ENCODE assay signal across 1 cellular context in the genomic region with DNA sequence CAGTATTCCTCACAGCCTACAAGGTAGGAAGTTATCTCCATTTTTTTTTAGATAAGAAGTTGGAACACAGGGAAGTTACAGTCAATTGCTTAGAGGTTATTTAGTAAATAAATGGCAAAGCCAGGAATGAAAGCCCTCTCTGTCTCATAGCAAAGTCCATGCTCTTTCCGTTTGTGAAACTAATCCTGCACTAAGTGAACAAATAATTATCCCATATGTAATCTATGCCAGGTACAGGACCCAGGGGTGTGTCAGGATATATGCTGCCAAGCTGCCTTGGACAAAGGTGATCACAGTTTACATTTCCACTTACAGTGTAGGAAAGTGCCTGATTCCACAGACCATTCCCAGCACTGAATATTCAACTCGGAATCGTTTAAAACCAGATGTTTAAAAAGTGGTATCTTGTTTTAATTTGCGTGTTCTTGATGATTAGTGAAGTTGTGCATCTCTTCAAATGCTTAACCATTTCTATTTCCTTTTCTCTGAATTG.
TF ChIP-seq lines count a peak whose summit lies in the region.

No MANE protein-coding gene starts in this region.

TF ChIP-seq in HepG2, 621 proteins besides CTCF, POLR2A, EP300 and RAD21 (continued from another document and continues in another):
- TF ChIP-seq, protein P1, sequence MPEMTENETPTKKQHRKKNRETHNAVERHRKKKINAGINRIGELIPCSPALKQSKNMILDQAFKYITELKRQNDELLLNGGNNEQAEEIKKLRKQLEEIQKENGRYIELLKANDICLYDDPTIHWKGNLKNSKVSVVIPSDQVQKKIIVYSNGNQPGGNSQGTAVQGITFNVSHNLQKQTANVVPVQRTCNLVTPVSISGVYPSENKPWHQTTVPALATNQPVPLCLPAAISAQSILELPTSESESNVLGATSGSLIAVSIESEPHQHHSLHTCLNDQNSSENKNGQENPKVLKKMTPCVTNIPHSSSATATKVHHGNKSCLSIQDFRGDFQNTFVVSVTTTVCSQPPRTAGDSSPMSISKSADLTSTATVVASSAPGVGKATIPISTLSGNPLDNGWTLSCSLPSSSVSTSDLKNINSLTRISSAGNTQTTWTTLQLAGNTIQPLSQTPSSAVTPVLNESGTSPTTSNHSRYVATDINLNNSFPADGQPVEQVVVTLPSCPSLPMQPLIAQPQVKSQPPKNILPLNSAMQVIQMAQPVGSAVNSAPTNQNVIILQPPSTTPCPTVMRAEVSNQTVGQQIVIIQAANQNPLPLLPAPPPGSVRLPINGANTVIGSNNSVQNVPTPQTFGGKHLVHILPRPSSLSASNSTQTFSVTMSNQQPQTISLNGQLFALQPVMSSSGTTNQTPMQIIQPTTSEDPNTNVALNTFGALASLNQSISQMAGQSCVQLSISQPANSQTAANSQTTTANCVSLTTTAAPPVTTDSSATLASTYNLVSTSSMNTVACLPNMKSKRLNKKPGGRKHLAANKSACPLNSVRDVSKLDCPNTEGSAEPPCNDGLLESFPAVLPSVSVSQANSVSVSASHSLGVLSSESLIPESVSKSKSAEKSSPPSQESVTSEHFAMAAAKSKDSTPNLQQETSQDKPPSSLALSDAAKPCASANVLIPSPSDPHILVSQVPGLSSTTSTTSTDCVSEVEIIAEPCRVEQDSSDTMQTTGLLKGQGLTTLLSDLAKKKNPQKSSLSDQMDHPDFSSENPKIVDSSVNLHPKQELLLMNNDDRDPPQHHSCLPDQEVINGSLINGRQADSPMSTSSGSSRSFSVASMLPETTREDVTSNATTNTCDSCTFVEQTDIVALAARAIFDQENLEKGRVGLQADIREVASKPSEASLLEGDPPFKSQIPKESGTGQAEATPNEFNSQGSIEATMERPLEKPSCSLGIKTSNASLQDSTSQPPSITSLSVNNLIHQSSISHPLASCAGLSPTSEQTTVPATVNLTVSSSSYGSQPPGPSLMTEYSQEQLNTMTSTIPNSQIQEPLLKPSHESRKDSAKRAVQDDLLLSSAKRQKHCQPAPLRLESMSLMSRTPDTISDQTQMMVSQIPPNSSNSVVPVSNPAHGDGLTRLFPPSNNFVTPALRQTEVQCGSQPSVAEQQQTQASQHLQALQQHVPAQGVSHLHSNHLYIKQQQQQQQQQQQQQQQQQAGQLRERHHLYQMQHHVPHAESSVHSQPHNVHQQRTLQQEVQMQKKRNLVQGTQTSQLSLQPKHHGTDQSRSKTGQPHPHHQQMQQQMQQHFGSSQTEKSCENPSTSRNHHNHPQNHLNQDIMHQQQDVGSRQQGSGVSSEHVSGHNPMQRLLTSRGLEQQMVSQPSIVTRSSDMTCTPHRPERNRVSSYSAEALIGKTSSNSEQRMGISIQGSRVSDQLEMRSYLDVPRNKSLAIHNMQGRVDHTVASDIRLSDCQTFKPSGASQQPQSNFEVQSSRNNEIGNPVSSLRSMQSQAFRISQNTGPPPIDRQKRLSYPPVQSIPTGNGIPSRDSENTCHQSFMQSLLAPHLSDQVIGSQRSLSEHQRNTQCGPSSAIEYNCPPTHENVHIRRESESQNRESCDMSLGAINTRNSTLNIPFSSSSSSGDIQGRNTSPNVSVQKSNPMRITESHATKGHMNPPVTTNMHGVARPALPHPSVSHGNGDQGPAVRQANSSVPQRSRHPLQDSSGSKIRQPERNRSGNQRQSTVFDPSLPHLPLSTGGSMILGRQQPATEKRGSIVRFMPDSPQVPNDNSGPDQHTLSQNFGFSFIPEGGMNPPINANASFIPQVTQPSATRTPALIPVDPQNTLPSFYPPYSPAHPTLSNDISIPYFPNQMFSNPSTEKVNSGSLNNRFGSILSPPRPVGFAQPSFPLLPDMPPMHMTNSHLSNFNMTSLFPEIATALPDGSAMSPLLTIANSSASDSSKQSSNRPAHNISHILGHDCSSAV (CRISPR knock-in tag; IDR thresholded peaks at IDR 0.05; ENCODE audit: borderline replicate concordance) = no peak
- TF ChIP-seq, protein P2, sequence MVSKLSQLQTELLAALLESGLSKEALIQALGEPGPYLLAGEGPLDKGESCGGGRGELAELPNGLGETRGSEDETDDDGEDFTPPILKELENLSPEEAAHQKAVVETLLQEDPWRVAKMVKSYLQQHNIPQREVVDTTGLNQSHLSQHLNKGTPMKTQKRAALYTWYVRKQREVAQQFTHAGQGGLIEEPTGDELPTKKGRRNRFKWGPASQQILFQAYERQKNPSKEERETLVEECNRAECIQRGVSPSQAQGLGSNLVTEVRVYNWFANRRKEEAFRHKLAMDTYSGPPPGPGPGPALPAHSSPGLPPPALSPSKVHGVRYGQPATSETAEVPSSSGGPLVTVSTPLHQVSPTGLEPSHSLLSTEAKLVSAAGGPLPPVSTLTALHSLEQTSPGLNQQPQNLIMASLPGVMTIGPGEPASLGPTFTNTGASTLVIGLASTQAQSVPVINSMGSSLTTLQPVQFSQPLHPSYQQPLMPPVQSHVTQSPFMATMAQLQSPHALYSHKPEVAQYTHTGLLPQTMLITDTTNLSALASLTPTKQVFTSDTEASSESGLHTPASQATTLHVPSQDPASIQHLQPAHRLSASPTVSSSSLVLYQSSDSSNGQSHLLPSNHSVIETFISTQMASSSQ (IDR thresholded peaks at IDR 0.05; ENCODE audit: low read depth) = peak; percentile 65
- TF ChIP-seq, protein P2 (CRISPR knock-in tag; IDR thresholded peaks at IDR 0.05; ENCODE audit: borderline replicate concordance) = peak; percentile 77; the same call in 1 of the 2 replicates
- TF ChIP-seq, protein P3, sequence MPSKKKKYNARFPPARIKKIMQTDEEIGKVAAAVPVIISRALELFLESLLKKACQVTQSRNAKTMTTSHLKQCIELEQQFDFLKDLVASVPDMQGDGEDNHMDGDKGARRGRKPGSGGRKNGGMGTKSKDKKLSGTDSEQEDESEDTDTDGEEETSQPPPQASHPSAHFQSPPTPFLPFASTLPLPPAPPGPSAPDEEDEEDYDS (CRISPR knock-in tag; IDR thresholded peaks at IDR 0.05) = peak; percentile 76
- TF ChIP-seq ZNF841 (CRISPR knock-in tag; IDR thresholded peaks at IDR 0.05; ENCODE audit: borderline replicate concordance) (no peak), JDP2 (CRISPR knock-in tag; IDR thresholded peaks at IDR 0.05; ENCODE audit: borderline replicate concordance) (no peak), ZNF891 (CRISPR knock-in tag; IDR thresholded peaks at IDR 0.05) (no peak), PPARG (CRISPR knock-in tag; conservative IDR thresholded peaks at IDR 0.05) (peak; percentile 91), ZNF746 (CRISPR knock-in tag; IDR thresholded peaks at IDR 0.05) (no peak), ZNF549 (CRISPR knock-in tag; IDR thresholded peaks at IDR 0.05) (no peak), AGO2 (optimal IDR thresholded peaks at IDR 0.05; ENCODE audit: low read depth, low read length) (no peak), ZNF781 (CRISPR knock-in tag; IDR thresholded peaks at IDR 0.05; ENCODE audit: borderline replicate concordance, not compliant biosample characterization) (no peak), ZSCAN9 (CRISPR knock-in tag; IDR thresholded peaks at IDR 0.05; ENCODE audit: borderline replicate concordance) (no peak; the same call in 1 of the 2 replicates), NCOA2 (CRISPR knock-in tag; IDR thresholded peaks at IDR 0.05) (peak; percentile 90), HNF4A (CRISPR knock-in tag; IDR thresholded peaks at IDR 0.05) (peak; percentile 90), ZNF546 (CRISPR knock-in tag; conservative IDR thresholded peaks at IDR 0.05) (no peak), ZNF205 (CRISPR knock-in tag; IDR thresholded peaks at IDR 0.05) (no peak), ZNF564 (CRISPR knock-in tag; IDR thresholded peaks at IDR 0.05) (no peak), ZNF772 (CRISPR knock-in tag; IDR thresholded peaks at IDR 0.05) (no peak), RARA (CRISPR knock-in tag; IDR thresholded peaks at IDR 0.05) (peak; percentile 52), CHD2 (IDR thresholded peaks at IDR 0.05; ENCODE audit: low read depth, low read length) (no peak), ZNF782 (CRISPR knock-in tag; IDR thresholded peaks at IDR 0.05; ENCODE audit: borderline replicate concordance) (no peak), GATAD1 (CRISPR knock-in tag; IDR thresholded peaks at IDR 0.05) (no peak), MTA3 (CRISPR knock-in tag; IDR thresholded peaks at IDR 0.05) (no peak), RXRB (CRISPR knock-in tag; IDR thresholded peaks at IDR 0.05; ENCODE audit: borderline replicate concordance) (peak; percentile 86), MAF1 (CRISPR knock-in tag; IDR thresholded peaks at IDR 0.05; ENCODE audit: borderline replicate concordance) (no peak), ZNF644 (CRISPR knock-in tag; IDR thresholded peaks at IDR 0.05; ENCODE audit: low read depth) (0 out of 2 replicates have a peak, but pooled peaks have one; percentile 12), NR2C2 (CRISPR knock-in tag; IDR thresholded peaks at IDR 0.05; ENCODE audit: borderline replicate concordance) (peak; percentile 67), ZNF232 (CRISPR knock-in tag; IDR thresholded peaks at IDR 0.05; ENCODE audit: borderline replicate concordance) (no peak), BHLHE40 (IDR thresholded peaks at IDR 0.05; ENCODE audit: low read length) (no peak), FOXM1 (CRISPR knock-in tag; IDR thresholded peaks at IDR 0.05) (no peak), ZNF44 (CRISPR knock-in tag; IDR thresholded peaks at IDR 0.05) (no peak)
- TF ChIP-seq, protein P4, sequence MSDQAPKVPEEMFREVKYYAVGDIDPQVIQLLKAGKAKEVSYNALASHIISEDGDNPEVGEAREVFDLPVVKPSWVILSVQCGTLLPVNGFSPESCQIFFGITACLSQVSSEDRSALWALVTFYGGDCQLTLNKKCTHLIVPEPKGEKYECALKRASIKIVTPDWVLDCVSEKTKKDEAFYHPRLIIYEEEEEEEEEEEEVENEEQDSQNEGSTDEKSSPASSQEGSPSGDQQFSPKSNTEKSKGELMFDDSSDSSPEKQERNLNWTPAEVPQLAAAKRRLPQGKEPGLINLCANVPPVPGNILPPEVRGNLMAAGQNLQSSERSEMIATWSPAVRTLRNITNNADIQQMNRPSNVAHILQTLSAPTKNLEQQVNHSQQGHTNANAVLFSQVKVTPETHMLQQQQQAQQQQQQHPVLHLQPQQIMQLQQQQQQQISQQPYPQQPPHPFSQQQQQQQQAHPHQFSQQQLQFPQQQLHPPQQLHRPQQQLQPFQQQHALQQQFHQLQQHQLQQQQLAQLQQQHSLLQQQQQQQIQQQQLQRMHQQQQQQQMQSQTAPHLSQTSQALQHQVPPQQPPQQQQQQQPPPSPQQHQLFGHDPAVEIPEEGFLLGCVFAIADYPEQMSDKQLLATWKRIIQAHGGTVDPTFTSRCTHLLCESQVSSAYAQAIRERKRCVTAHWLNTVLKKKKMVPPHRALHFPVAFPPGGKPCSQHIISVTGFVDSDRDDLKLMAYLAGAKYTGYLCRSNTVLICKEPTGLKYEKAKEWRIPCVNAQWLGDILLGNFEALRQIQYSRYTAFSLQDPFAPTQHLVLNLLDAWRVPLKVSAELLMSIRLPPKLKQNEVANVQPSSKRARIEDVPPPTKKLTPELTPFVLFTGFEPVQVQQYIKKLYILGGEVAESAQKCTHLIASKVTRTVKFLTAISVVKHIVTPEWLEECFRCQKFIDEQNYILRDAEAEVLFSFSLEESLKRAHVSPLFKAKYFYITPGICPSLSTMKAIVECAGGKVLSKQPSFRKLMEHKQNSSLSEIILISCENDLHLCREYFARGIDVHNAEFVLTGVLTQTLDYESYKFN (CRISPR knock-in tag; conservative IDR thresholded peaks at IDR 0.05) = peak; percentile 98
- TF ChIP-seq, protein P5, sequence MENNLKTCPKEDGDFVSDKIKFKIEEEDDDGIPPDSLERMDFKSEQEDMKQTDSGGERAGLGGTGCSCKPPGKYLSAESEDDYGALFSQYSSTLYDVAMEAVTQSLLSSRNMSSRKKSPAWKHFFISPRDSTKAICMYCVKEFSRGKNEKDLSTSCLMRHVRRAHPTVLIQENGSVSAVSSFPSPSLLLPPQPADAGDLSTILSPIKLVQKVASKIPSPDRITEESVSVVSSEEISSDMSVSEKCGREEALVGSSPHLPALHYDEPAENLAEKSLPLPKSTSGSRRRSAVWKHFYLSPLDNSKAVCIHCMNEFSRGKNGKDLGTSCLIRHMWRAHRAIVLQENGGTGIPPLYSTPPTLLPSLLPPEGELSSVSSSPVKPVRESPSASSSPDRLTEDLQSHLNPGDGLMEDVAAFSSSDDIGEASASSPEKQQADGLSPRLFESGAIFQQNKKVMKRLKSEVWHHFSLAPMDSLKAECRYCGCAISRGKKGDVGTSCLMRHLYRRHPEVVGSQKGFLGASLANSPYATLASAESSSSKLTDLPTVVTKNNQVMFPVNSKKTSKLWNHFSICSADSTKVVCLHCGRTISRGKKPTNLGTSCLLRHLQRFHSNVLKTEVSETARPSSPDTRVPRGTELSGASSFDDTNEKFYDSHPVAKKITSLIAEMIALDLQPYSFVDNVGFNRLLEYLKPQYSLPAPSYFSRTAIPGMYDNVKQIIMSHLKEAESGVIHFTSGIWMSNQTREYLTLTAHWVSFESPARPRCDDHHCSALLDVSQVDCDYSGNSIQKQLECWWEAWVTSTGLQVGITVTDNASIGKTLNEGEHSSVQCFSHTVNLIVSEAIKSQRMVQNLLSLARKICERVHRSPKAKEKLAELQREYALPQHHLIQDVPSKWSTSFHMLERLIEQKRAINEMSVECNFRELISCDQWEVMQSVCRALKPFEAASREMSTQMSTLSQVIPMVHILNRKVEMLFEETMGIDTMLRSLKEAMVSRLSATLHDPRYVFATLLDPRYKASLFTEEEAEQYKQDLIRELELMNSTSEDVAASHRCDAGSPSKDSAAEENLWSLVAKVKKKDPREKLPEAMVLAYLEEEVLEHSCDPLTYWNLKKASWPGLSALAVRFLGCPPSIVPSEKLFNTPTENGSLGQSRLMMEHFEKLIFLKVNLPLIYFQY (CRISPR knock-in tag; IDR thresholded peaks at IDR 0.05; ENCODE audit: borderline replicate concordance) = no peak
- TF ChIP-seq, protein P6, sequence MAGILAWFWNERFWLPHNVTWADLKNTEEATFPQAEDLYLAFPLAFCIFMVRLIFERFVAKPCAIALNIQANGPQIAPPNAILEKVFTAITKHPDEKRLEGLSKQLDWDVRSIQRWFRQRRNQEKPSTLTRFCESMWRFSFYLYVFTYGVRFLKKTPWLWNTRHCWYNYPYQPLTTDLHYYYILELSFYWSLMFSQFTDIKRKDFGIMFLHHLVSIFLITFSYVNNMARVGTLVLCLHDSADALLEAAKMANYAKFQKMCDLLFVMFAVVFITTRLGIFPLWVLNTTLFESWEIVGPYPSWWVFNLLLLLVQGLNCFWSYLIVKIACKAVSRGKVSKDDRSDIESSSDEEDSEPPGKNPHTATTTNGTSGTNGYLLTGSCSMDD (CRISPR knock-in tag; IDR thresholded peaks at IDR 0.05) = no peak
- TF ChIP-seq, protein P7, sequence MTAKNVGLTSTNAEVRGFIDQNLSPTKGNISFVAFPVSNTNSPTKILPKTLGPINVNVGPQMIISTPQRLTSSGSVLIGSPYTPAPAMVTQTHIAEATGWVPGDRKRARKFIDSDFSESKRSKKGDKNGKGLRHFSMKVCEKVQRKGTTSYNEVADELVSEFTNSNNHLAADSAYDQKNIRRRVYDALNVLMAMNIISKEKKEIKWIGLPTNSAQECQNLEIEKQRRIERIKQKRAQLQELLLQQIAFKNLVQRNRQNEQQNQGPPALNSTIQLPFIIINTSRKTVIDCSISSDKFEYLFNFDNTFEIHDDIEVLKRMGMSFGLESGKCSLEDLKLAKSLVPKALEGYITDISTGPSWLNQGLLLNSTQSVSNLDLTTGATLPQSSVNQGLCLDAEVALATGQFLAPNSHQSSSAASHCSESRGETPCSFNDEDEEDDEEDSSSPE (CRISPR knock-in tag; IDR thresholded peaks at IDR 0.05) = no peak
